ENCODE assay signal across 15 cellular contexts in the genomic region with DNA sequence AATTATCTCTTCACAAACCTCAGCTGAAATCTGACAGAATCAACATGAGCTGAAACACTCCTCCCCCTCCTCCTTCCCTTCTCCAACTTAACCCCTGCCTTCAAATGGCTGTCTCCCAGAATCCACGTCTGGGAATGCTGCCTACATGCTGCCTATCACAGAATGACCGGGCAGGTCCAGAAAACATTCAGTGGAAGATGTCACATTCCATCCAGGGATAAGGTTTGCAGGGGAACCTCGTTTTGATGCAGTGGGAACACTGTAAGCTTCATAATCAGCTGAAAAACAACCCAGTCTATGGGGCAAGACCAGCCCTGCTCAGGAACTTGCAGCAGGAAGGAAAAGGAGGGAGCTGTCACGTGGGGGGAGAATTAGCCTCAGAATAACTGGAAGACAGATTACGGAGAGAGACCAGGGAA. TPM values are rescaled to one million over a fixed set of nuclear protein-coding genes. Genes with fewer than 3 reads are reported as not detected.
DNase-seq lines count a peak whose midpoint lies in the region; ATAC-seq and TF ChIP-seq lines count a peak whose summit lies in the region.
"Had no signal": no experiment of that assay in that cellular context is flagged by ENCODE, and none has a peak within 500 bp of the region (broad histone marks: within the 10 kb centered on the region; RNA-seq: fewer than 3 reads in every experiment).

No MANE protein-coding gene starts in this region.

- ATAC-seq in HG03280 (IDR thresholded peaks at IDR 0.05; ENCODE audit: unreplicated experiment), result no peak

- no peaks in the 10 kb centered on the region for H3K36me3 Mint-ChIP-seq in neural progenitor cell
- no peaks in the 10 kb centered on the region for H3K36me3 Mint-ChIP-seq in activated naive CD4-positive, alpha-beta T cell treated with anti-CD3 and anti-CD28 coated beads, Interleukin-2, amount 10 ng/mL, durations not matched to agents 7 days and 5 days

- no peak overlapping the region for H3K4me3 Mint-ChIP-seq in neural progenitor cell
- H3K4me3 Mint-ChIP-seq in activated naive CD4-positive, alpha-beta T cell treated with anti-CD3 and anti-CD28 coated beads, Interleukin-2, amount 10 ng/mL, durations not matched to agents 7 days and 5 days, result no peak overlapping the region
- H3K4me3 Mint-ChIP-seq: HFFc6; T-helper 2 cell treated with Interferon-gamma antibody and Interleukin-4, amounts not matched to agents 5 μg/mL and 100 μg/mL, for 36 hours had no signal

- CTCF ChIA-PET in activated naive CD4-positive, alpha-beta T cell treated with anti-CD3 and anti-CD28 coated beads, Interleukin-2, amount 10 ng/mL, durations not matched to agents 7 days and 5 days (lab: Charles Lee), result no interaction called here

- no peak overlapping the region for H3K27ac ChIP-seq in neural progenitor cell
- H3K27ac ChIP-seq: tibial artery had no signal

- H3K4me2 ChIP-seq in neural progenitor cell, result no peak overlapping the region

- no peak overlapping the region for H3K9ac ChIP-seq in neural progenitor cell

- H3K27me3 ChIP-seq in neural progenitor cell, result no peaks in the 10 kb centered on the region
- H3K27me3 ChIP-seq: esophagus muscularis mucosa, tibial artery had no signal

- peak overlapping the region; percentile 29 for H2AFZ ChIP-seq in neural progenitor cell (replicated peaks)

- H3K27ac Mint-ChIP-seq in neural progenitor cell, result peak overlapping the region; percentile 74
- no peak overlapping the region for H3K27ac Mint-ChIP-seq in activated naive CD4-positive, alpha-beta T cell treated with anti-CD3 and anti-CD28 coated beads, Interleukin-2, amount 10 ng/mL, durations not matched to agents 7 days and 5 days
- H3K27ac Mint-ChIP-seq: HFFc6; T-helper 2 cell treated with Interferon-gamma antibody and Interleukin-4, amounts not matched to agents 5 μg/mL and 100 μg/mL, for 36 hours had no signal

- H3K4me1 ChIP-seq in neural progenitor cell, result peaks cover 61% of the 10 kb centered on the region
- H3K4me1 ChIP-seq: tibial artery had no signal

- peaks cover 38% of the 10 kb centered on the region for H3F3A ChIP-seq in neural progenitor cell (ENCODE audit: low read depth)

- TF ChIP-seq CTCF in neural progenitor cell (IDR thresholded peaks at IDR 0.05), result no peak

- H3K79me2 ChIP-seq in neural progenitor cell (ENCODE audit: low read depth), result no peaks in the 10 kb centered on the region

- H3K27me3 Mint-ChIP-seq in neural progenitor cell (ENCODE audit: insufficient read depth, low read depth), result peaks cover 5% of the 10 kb centered on the region
- no peaks in the 10 kb centered on the region for H3K27me3 Mint-ChIP-seq in activated naive CD4-positive, alpha-beta T cell treated with anti-CD3 and anti-CD28 coated beads, Interleukin-2, amount 10 ng/mL, durations not matched to agents 7 days and 5 days

- H3K9me3 ChIP-seq in neural progenitor cell (ENCODE audit: low read depth), result no peaks in the 10 kb centered on the region
- H3K9me3 ChIP-seq: esophagus muscularis mucosa, tibial artery had no signal

- no peaks in the 10 kb centered on the region for H3K36me3 ChIP-seq in neural progenitor cell
- H3K36me3 ChIP-seq: esophagus muscularis mucosa, tibial artery had no signal

- peaks cover 5% of the 10 kb centered on the region for H3K9me3 Mint-ChIP-seq in neural progenitor cell
- peaks cover 2% of the 10 kb centered on the region for H3K9me3 Mint-ChIP-seq in activated naive CD4-positive, alpha-beta T cell treated with anti-CD3 and anti-CD28 coated beads, Interleukin-2, amount 10 ng/mL, durations not matched to agents 7 days and 5 days
- H3K9me3 Mint-ChIP-seq: HFFc6; T-helper 2 cell treated with Interferon-gamma antibody and Interleukin-4, amounts not matched to agents 5 μg/mL and 100 μg/mL, for 36 hours had no signal

- peak; percentile 30 for DNase-seq in ELF-1 (ENCODE audit: low read depth, low spot score)
- peak; percentile 43 for DNase-seq in SHP77 treated with DMSO at 0.1 percent for 48 hours (lab: John Stamatoyannopoulos, UW)
- peak; percentile 14 for DNase-seq in glomerular endothelial cell (ENCODE audit: extremely low read depth, low read depth, low spot score)
- DNase-seq in neural progenitor cell (ENCODE audit: low spot score), result no peak
- DNase-seq in HUDEP-2 (lab: John Stamatoyannopoulos, UW; ENCODE audit: unreplicated experiment in 76 of 76), result no peak
- DNase-seq in activated naive CD4-positive, alpha-beta T cell treated with anti-CD3 and anti-CD28 coated beads, Interleukin-2, amount 10 ng/mL, durations not matched to agents 7 days and 5 days, result no peak
- no peak for DNase-seq in activated naive CD4-positive, alpha-beta T cell treated with Interleukin-2 at 50 U/mL for 16 hours
- DNase-seq: activated CD4-positive, alpha-beta T cell treated with anti-CD3 and anti-CD28 coated beads for 4 hours; HFFc6; posterior cingulate gyrus had no signal

- no peak overlapping the region for H3K4me3 ChIP-seq in neural progenitor cell
- H3K4me3 ChIP-seq: esophagus muscularis mucosa, tibial artery had no signal

- peaks cover 47% of the 10 kb centered on the region for H3K4me1 Mint-ChIP-seq in neural progenitor cell
- no peaks in the 10 kb centered on the region for H3K4me1 Mint-ChIP-seq in activated naive CD4-positive, alpha-beta T cell treated with anti-CD3 and anti-CD28 coated beads, Interleukin-2, amount 10 ng/mL, durations not matched to agents 7 days and 5 days

- H4K20me1 ChIP-seq in neural progenitor cell (ENCODE audit: low read depth), result no peaks in the 10 kb centered on the region

RNA-seq across cellular contexts. Expression of gene SEMA6D, which starts 44.0 kb away (rescaled TPM):
- total RNA-seq in glomerular endothelial cell, result 2.7 and 5.6 TPM in 2 replicates
- total RNA-seq in neural progenitor cell (ENCODE audit: low replicate concordance), result 12.5 and 23.5 TPM in 2 replicates
- total RNA-seq: HT-29 had no signal

Comparison
In these comparisons a context has a peak if more than half of its experiments do, and no peak if none do; other contexts are left out.
1. DNase-seq: peak in ELF-1 (single experiment), SHP77 treated with DMSO at 0.1 percent for 48 hours (single experiment) and glomerular endothelial cell (single experiment); none in neural progenitor cell (single experiment), HUDEP-2 (0 of 76), activated naive CD4-positive, alpha-beta T cell treated with anti-CD3 and anti-CD28 coated beads, Interleukin-2, amount 10 ng/mL, durations not matched to agents 7 days and 5 days (single experiment) and activated naive CD4-positive, alpha-beta T cell treated with Interleukin-2 at 50 U/mL for 16 hours (single experiment).